17 cellular contexts compared by ENCODE assay signal in genomic region chr6:137765044-137765443, GRCh38.
DNase-seq lines count a peak whose midpoint lies in the region; ATAC-seq and TF ChIP-seq lines count a peak whose summit lies in the region.
"Had no signal": no experiment of that assay in that cellular context is flagged by ENCODE, and none has a peak within 500 bp of the region (broad histone marks: within the 10 kb centered on the region; RNA-seq: fewer than 3 reads in every experiment).

No MANE protein-coding gene starts in this region.

- H3K4me1 ChIP-seq in mammary epithelial cell (ENCODE audit: insufficient read depth, low read length) (peaks cover 41% of the 10 kb centered on the region), foreskin keratinocyte (peaks cover 47% of the 10 kb centered on the region)

- TF ChIP-seq CTCF in mammary epithelial cell (conservative IDR thresholded peaks at IDR 0.05 in 1 of 2, IDR thresholded peaks at IDR 0.05 in 1 of 2; ENCODE audit: extremely low read depth in 1 of 2, insufficient read depth in 1 of 2, low read depth in 1 of 2, low read length in 2 of 2) = no peak
- no peak for TF ChIP-seq CTCF in foreskin keratinocyte (conservative IDR thresholded peaks at IDR 0.05)

- peak overlapping the region; percentile 15 for H2AFZ ChIP-seq in mammary epithelial cell (ENCODE audit: low read depth, low read length)

- dilution Hi-C loops in mammary epithelial cell (cut with HindIII; ENCODE audit: low sequenced_read_pairs) = no loop called here

- peak; percentile 68 for ATAC-seq in foreskin keratinocyte

- intact Hi-C loops in mammary epithelial cell (cut with micrococcal nuclease) = loop anchor here (2.0 kb wide), 3 partner anchors 44 to 88 kb away; no protein-coding TSS in a partner anchor

- CTCF ChIA-PET in mammary epithelial cell (lab: Charles Lee; ENCODE audit: low non-redundant PET) = interaction anchor here (0.7 kb wide), 1 partner anchor 33 kb away, joined by 3 read pairs; no protein-coding TSS in a partner anchor

- H3K27ac ChIP-seq in mammary epithelial cell (ENCODE audit: insufficient read depth, low read depth, low read length) (peak overlapping the region; percentile 83), foreskin keratinocyte (peak overlapping the region; percentile 93)
- H3K27ac ChIP-seq: 22Rv1, BLaER1, SJCRH30 had no signal

- DNase-seq in activated naive CD4-positive, alpha-beta T cell treated with Interleukin-2 at 50 U/mL for 16 hours = no peak
- peak; percentile 86 for DNase-seq in mammary epithelial cell
- DNase-seq in foreskin keratinocyte = peak; percentile 85 to 94
- DNase-seq in NCI-H510A (lab: John Stamatoyannopoulos, UW) = no peak
- no peak for DNase-seq in NCI-H1930 (lab: John Stamatoyannopoulos, UW)
- no peak for DNase-seq in SIG-M5 (lab: John Stamatoyannopoulos, UW)
- DNase-seq in NCI-H526 treated with DMSO at 0.1 percent for 48 hours (lab: John Stamatoyannopoulos, UW) = no peak
- DNase-seq: CD8-positive, alpha-beta memory T cell; H9; NCI-H1436; NCI-H2227 treated with DMSO at 0.1 percent for 48 hours; NCI-H69; SJCRH30 had no signal

- no peaks in the 10 kb centered on the region for H4K20me1 ChIP-seq in mammary epithelial cell (ENCODE audit: insufficient read depth, low read length)
- H4K20me1 ChIP-seq: BLaER1 had no signal

- H3K9ac ChIP-seq in mammary epithelial cell (ENCODE audit: insufficient read depth, low read length) = no peak overlapping the region
- H3K9ac ChIP-seq: BLaER1 had no signal

- H3K36me3 ChIP-seq in mammary epithelial cell (ENCODE audit: insufficient read depth, low read length) = no peaks in the 10 kb centered on the region
- H3K36me3 ChIP-seq: BLaER1, SJCRH30 had no signal

- no peaks in the 10 kb centered on the region for H3K36me3 Mint-ChIP-seq in activated naive CD4-positive, alpha-beta T cell treated with anti-CD3 and anti-CD28 coated beads, Interleukin-2, amount 50 U/mL, for 24 hours

- peak overlapping the region; percentile 20 for H3K27ac Mint-ChIP-seq in activated naive CD4-positive, alpha-beta T cell treated with anti-CD3 and anti-CD28 coated beads, Interleukin-2, amount 50 U/mL, for 24 hours
- H3K27ac Mint-ChIP-seq: H9, IgD-negative memory B cell had no signal

- no peaks in the 10 kb centered on the region for H3K27me3 Mint-ChIP-seq in activated naive CD4-positive, alpha-beta T cell treated with anti-CD3 and anti-CD28 coated beads, Interleukin-2, amount 50 U/mL, for 24 hours
- H3K27me3 Mint-ChIP-seq: CD8-positive, alpha-beta memory T cell had no signal

- no peaks in the 10 kb centered on the region for H3K27me3 ChIP-seq in mammary epithelial cell (ENCODE audit: insufficient read depth, low read length)
- no peaks in the 10 kb centered on the region for H3K27me3 ChIP-seq in foreskin keratinocyte
- H3K27me3 ChIP-seq: BLaER1, SJCRH30 had no signal

- H3K4me1 Mint-ChIP-seq in activated naive CD4-positive, alpha-beta T cell treated with anti-CD3 and anti-CD28 coated beads, Interleukin-2, amount 50 U/mL, for 24 hours = peaks cover 26% of the 10 kb centered on the region
- H3K4me1 Mint-ChIP-seq: H9 had no signal

- WGBS in mammary epithelial cell (ENCODE audit: low coverage, missing lambda C conversion rate) = 6% methylated on average over 2 of the region's 2 CpGs

- H3K4me2 ChIP-seq in mammary epithelial cell (ENCODE audit: insufficient read depth, low read depth, low read length) = peak overlapping the region; percentile 54
- H3K4me2 ChIP-seq: BLaER1 had no signal

- H3K4me3 Mint-ChIP-seq in activated naive CD4-positive, alpha-beta T cell treated with anti-CD3 and anti-CD28 coated beads, Interleukin-2, amount 50 U/mL, for 24 hours = no peak overlapping the region
- H3K4me3 Mint-ChIP-seq: CD8-positive, alpha-beta memory T cell; H9; IgD-negative memory B cell had no signal

- in situ Hi-C loops in mammary epithelial cell (cut with MboI; ENCODE audit: low sequenced_read_pairs in 2 of 2) = no loop called here

- no peaks in the 10 kb centered on the region for H3K9me3 ChIP-seq in mammary epithelial cell (replicated peaks; ENCODE audit: insufficient read depth, low read length)
- H3K9me3 ChIP-seq: BLaER1 had no signal

- no peak overlapping the region for H3K4me3 ChIP-seq in mammary epithelial cell (replicated peaks in 1 of 3; ENCODE audit: insufficient read depth in 1 of 3, low read depth in 2 of 3, low read length in 3 of 3)
- H3K4me3 ChIP-seq: BLaER1, SJCRH30 had no signal

- no peaks in the 10 kb centered on the region for H3K79me2 ChIP-seq in mammary epithelial cell (ENCODE audit: insufficient read depth, low read length)

- BruUV-seq in mammary epithelial cell (replicated peaks; lab: Mats Ljungman, UMichigan) = TSS peak; percentile 82

- no peaks in the 10 kb centered on the region for H3K9me3 Mint-ChIP-seq in activated naive CD4-positive, alpha-beta T cell treated with anti-CD3 and anti-CD28 coated beads, Interleukin-2, amount 50 U/mL, for 24 hours
- H3K9me3 Mint-ChIP-seq: CD8-positive, alpha-beta memory T cell; H9; IgD-negative memory B cell had no signal

Comparison
In these comparisons a context has a peak if more than half of its experiments do, and no peak if none do; other contexts are left out.
1. DNase-seq: peak in mammary epithelial cell (single experiment) and foreskin keratinocyte (2 of 2); none in activated naive CD4-positive, alpha-beta T cell treated with Interleukin-2 at 50 U/mL for 16 hours (single experiment), NCI-H510A (single experiment), NCI-H1930 (0 of 2), SIG-M5 (single experiment) and NCI-H526 treated with DMSO at 0.1 percent for 48 hours (single experiment).